In genomic region chr10:15789793-15790525, GRCh38 we compare ENCODE assay signal across 1 cellular context.
TF ChIP-seq lines count a peak whose summit lies in the region.

No MANE protein-coding gene starts in this region.

TF ChIP-seq in HEK293, 187 proteins besides CTCF, POLR2A, EP300 and RAD21 (continued from another document):
- TF ChIP-seq, protein P1, sequence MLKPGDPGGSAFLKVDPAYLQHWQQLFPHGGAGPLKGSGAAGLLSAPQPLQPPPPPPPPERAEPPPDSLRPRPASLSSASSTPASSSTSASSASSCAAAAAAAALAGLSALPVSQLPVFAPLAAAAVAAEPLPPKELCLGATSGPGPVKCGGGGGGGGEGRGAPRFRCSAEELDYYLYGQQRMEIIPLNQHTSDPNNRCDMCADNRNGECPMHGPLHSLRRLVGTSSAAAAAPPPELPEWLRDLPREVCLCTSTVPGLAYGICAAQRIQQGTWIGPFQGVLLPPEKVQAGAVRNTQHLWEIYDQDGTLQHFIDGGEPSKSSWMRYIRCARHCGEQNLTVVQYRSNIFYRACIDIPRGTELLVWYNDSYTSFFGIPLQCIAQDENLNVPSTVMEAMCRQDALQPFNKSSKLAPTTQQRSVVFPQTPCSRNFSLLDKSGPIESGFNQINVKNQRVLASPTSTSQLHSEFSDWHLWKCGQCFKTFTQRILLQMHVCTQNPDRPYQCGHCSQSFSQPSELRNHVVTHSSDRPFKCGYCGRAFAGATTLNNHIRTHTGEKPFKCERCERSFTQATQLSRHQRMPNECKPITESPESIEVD (tag by site-specific recombination; IDR thresholded peaks at IDR 0.05), result peak; percentile 83
- TF ChIP-seq OSR2 (tag by site-specific recombination; IDR thresholded peaks at IDR 0.05), result no peak
- TF ChIP-seq ZEB2 (tag by site-specific recombination; IDR thresholded peaks at IDR 0.05), result peak; percentile 22; the same call in 1 of the 2 replicates
